In the genomic region with DNA sequence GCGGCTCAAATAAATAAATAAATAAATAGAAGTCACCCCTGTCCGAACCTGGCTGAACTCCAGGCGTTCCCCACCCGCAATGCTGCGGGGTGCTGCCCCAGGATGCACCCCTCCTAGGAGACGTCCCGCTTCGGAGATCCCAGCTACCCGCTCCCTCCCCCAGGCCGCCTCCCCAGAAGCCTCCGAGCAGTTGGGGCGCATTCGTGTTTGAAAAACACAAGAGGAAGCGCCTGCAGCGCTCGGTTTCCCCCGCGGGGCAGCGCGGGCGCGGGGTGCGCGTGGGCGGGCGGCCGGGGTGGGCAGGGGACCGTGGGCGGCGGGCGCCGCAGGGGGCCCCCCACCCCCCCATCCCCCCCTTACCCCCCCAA, we compare ENCODE assay signal across 8 cellular contexts. TPM values are rescaled to one million over a fixed set of nuclear protein-coding genes. Genes with fewer than 3 reads are reported as not detected.
DNase-seq lines count a peak whose midpoint lies in the region; ATAC-seq and TF ChIP-seq lines count a peak whose summit lies in the region.

No MANE protein-coding gene starts in this region.

- H3K4me1 Mint-ChIP-seq in neural crest cell, result peaks cover 21% of the 10 kb centered on the region

- peaks cover 2% of the 10 kb centered on the region for H3K36me3 Mint-ChIP-seq in neural crest cell (ENCODE audit: low read depth)

- TF ChIP-seq CTCF in BJ (IDR thresholded peaks at IDR 0.05; ENCODE audit: insufficient read depth, low read depth, low read length) (no peak), fibroblast of villous mesenchyme (IDR thresholded peaks at IDR 0.05; ENCODE audit: insufficient read depth, low read depth, low read length) (no peak), neural crest cell (conservative IDR thresholded peaks at IDR 0.05) (no peak)

- peak overlapping the region; percentile 91 for H3K4me3 Mint-ChIP-seq in neural crest cell

- H3K4me3 ChIP-seq in BJ (ENCODE audit: low read depth, low read length) (peak overlapping the region; percentile 39), fibroblast of villous mesenchyme (ENCODE audit: low read depth, low read length) (peak overlapping the region; percentile 54)

- DNase-seq in BJ (ENCODE audit: low read depth), result no peak
- peak; percentile 34 for DNase-seq in activated T-helper 9 cell treated with anti-CD3 and anti-CD28 coated beads, Interleukin-2, amount 50 U/mL, for 16 hours (ENCODE audit: low read depth)
- DNase-seq in fibroblast of villous mesenchyme (ENCODE audit: low read depth), result no peak
- no peak for DNase-seq in neural crest cell (ENCODE audit: low read depth, low spot score)
- no peak for DNase-seq in NCI-H1436 (lab: John Stamatoyannopoulos, UW)
- DNase-seq in NCI-H2029 treated with DMSO at 0.1 percent for 48 hours (lab: John Stamatoyannopoulos, UW), result no peak
- no peak for DNase-seq in HCEC 1CT

- H3K9me3 Mint-ChIP-seq in neural crest cell, result peaks cover 3% of the 10 kb centered on the region

- POLR2A ChIA-PET in BJ (lab: Charles Lee), result no interaction called here

- peak; percentile 31 for ATAC-seq in HG03196 (IDR thresholded peaks at IDR 0.05; ENCODE audit: unreplicated experiment)

- H3K36me3 ChIP-seq in BJ (ENCODE audit: control insufficient read depth, insufficient read depth, low read length), result no peaks in the 10 kb centered on the region

- no peak overlapping the region for H3K27ac Mint-ChIP-seq in neural crest cell (ENCODE audit: unreplicated experiment)

- peaks cover 43% of the 10 kb centered on the region for H3K27me3 Mint-ChIP-seq in neural crest cell (ENCODE audit: low read depth)

- CTCF ChIA-PET in BJ (lab: Yijun Ruan, JAX), result interaction anchor here (1.1 to 1.9 kb wide), 4 partner anchors 17 to 76 kb away, joined by 4 to 10 read pairs (median 4); no protein-coding TSS in a partner anchor

- H3K27me3 ChIP-seq in BJ (ENCODE audit: control insufficient read depth, insufficient read depth, low read length), result peaks cover 3% of the 10 kb centered on the region; the same call in 1 of the 2 replicates

RNA-seq across cellular contexts. Expression of a gene that starts 27.3 kb away (rescaled TPM):
- polyA plus RNA-seq in BJ (2011; rRNA removed), result 2.8 and 3.7 TPM in 2 replicates
- polyA minus RNA-seq in BJ (2011; rRNA and poly(A)+ RNA removed), result 3.2 and 5.0 TPM in 2 replicates
- 15.1 and 17.3 TPM in 2 replicates for total RNA-seq in fibroblast of villous mesenchyme
- 9.2 and 9.4 TPM in 2 replicates for total RNA-seq in neural crest cell

RNA-seq across cellular contexts. Expression of a gene that starts 34.2 kb away (rescaled TPM):
- polyA plus RNA-seq in BJ (2011; rRNA removed), result 17.9 and 31.3 TPM in 2 replicates
- 7.3 and 9.7 TPM in 2 replicates for polyA minus RNA-seq in BJ (2011; rRNA and poly(A)+ RNA removed)
- total RNA-seq in fibroblast of villous mesenchyme (25.9 and 32.2 TPM in 2 replicates), neural crest cell (7.2 and 8.2 TPM in 2 replicates)
